In genomic region chr2:55282110-55282917, GRCh38 we compare ENCODE assay signal across 8 cellular contexts. TPM values are rescaled to one million over a fixed set of nuclear protein-coding genes. Genes with fewer than 3 reads are reported as not detected.
DNase-seq lines count a peak whose midpoint lies in the region; ATAC-seq and TF ChIP-seq lines count a peak whose summit lies in the region.

No MANE protein-coding gene starts in this region.

- peak overlapping the region; percentile 86 for H3K4me3 ChIP-seq in AG10803 (ENCODE audit: low read length)
- peak overlapping the region; percentile 62 for H3K4me3 ChIP-seq in lower leg skin (ENCODE audit: low read depth, poor library complexity, severe bottlenecking)

- DNase-seq in AG10803 (ENCODE audit: low read depth): peak; percentile 86
- peak; percentile 24 for DNase-seq in NCI-H524 treated with DMSO at 0.1 percent for 48 hours (lab: John Stamatoyannopoulos, UW)
- DNase-seq in activated CD4-positive, alpha-beta T cell treated with anti-CD3 and anti-CD28 coated beads, Interleukin-2, amount 50 U/mL, for 1 hour: peak; percentile 90
- DNase-seq in dermis blood vessel endothelial cell: peak; percentile 94
- DNase-seq in lower leg skin (ENCODE audit: low spot score in 2 of 2): peak; percentile 73 to 96
- DNase-seq in stimulated activated CD4-positive, alpha-beta T cell treated with anti-CD3 and anti-CD28 coated beads, Interleukin-4, amount 100 ng/mL, for 4 hours: peak; percentile 81 to 86

- TF ChIP-seq POLR2A in lower leg skin (IDR thresholded peaks at IDR 0.05): no peak

- 12 to 15% methylated on average over 44 to 60 of the region's 60 CpGs for WGBS in lower leg skin, 2 donors

- no peak for TF ChIP-seq CTCF in AG10803 (conservative IDR thresholded peaks at IDR 0.05; ENCODE audit: low read length)
- TF ChIP-seq CTCF in lower leg skin (IDR thresholded peaks at IDR 0.05): no peak

- ATAC-seq in GM19035 (IDR thresholded peaks at IDR 0.05; ENCODE audit: unreplicated experiment) (peak; percentile 99), HG03342 (IDR thresholded peaks at IDR 0.05; ENCODE audit: unreplicated experiment) (peak; percentile 98)

- intact Hi-C loops in lower leg skin (cut with DNase I; ENCODE audit: low total_unique reads): no loop called here

RNA-seq across cellular contexts. Expression of gene MTIF2, which starts 13.3 kb away (rescaled TPM):
- total RNA-seq in dermis blood vessel endothelial cell: 30.8 and 39.9 TPM in 2 replicates
- 10 to 100 TPM; 13.0 to 22.1 (median 16.3) TPM for total RNA-seq in lower leg skin

RNA-seq across cellular contexts. Expression of gene RPS27A, which starts 49.8 kb away (rescaled TPM):
- 694 and 1,366 TPM in 2 replicates for total RNA-seq in dermis blood vessel endothelial cell
- total RNA-seq in lower leg skin: 1,000 to 10,000 TPM; 1,078 to 1,927 (median 1,496) TPM

RNA-seq across cellular contexts. Expression of gene CLHC1, which starts 50.2 kb away (rescaled TPM):
- total RNA-seq in dermis blood vessel endothelial cell (6.9 and 8.2 TPM in 2 replicates), lower leg skin (10 to 100 TPM in 1 of 4 donors, 1 to 10 TPM in 3; 5.3 to 13.1 (median 7.9) TPM)

Comparison
In these comparisons a context has a peak if more than half of its experiments do, and no peak if none do; other contexts are left out.
1. Peak in every context shown above with its lines: DNase-seq, ATAC-seq and H3K4me3 ChIP-seq.
2. DNase-seq: peak in every context shown above with its lines; median percentile 94 in dermis blood vessel endothelial cell; 90 in activated CD4-positive, alpha-beta T cell treated with anti-CD3 and anti-CD28 coated beads, Interleukin-2, amount 50 U/mL, for 1 hour; 86 in AG10803; 84 in lower leg skin; 84 in stimulated activated CD4-positive, alpha-beta T cell treated with anti-CD3 and anti-CD28 coated beads, Interleukin-4, amount 100 ng/mL, for 4 hours; 24 in NCI-H524 treated with DMSO at 0.1 percent for 48 hours.